In the genomic region with DNA sequence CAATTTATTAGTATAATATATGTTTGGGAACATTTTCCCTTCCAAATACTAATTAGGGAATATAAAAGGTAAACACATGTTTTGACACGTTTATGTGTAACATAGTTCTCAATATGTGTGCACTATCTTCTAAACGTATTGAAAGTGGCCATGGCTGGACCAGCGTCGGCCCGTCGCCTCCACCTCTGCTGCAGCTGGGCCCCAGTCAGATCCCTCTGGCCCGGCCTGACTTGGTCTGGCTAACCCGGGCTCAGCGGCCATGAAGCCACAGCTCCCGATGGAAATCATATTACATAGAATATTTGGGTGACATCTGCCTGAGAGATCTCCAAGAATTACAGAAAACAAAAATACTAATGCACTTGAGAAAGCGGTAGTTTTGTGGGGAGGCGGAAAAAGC, we compare ENCODE assay signal across 29 cellular contexts.
"Had no signal": no experiment of that assay in that cellular context is flagged by ENCODE, and none has a peak within 500 bp of the region (broad histone marks: within the 10 kb centered on the region; RNA-seq: fewer than 3 reads in every experiment).

No MANE protein-coding gene starts in this region.

- H3K36me3 ChIP-seq: ascending aorta, cardiac muscle cell had no signal

- H3K4me1 ChIP-seq: ascending aorta had no signal

- DNase-seq: activated B cell treated with CpG ODN at 0.5 μM for 24 hours; activated CD4-positive, alpha-beta memory T cell treated with anti-CD3 and anti-CD28 coated beads for 36 hours; activated CD4-positive, alpha-beta T cell treated with anti-CD3 and anti-CD28 coated beads for 4 hours; activated CD4-positive, alpha-beta T cell treated with anti-CD3 and anti-CD28 coated beads, Interleukin-2, amount 10 ng/mL, durations not matched to agents 24 days and 14 days; activated CD4-positive, alpha-beta T cell treated with anti-CD3 and anti-CD28 coated beads, Interleukin-2, amount 50 U/mL, for 1 hour; activated CD4-positive, alpha-beta T cell treated with anti-CD3 and anti-CD28 coated beads, Interleukin-2, amount 50 U/mL, for 4 hours; activated CD4-positive, CD25-positive, alpha-beta regulatory T cell treated with anti-CD3 and anti-CD28 coated beads, Interleukin-2, amount 50 U/mL, for 72 hours; activated CD8-positive, alpha-beta memory T cell treated with anti-CD3 and anti-CD28 coated beads, Interleukin-2, amount 50 U/mL, for 48 hours; activated CD8-positive, alpha-beta T cell treated with anti-CD3 and anti-CD28 coated beads for 36 hours; activated effector memory CD4-positive, alpha-beta T cell treated with Interleukin-2 at 50 U/mL for 16 hours; activated gamma-delta T cell; activated naive CD4-positive, alpha-beta T cell treated with anti-CD3 and anti-CD28 coated beads, Interleukin-2, amount 10 ng/mL, durations not matched to agents 7 days and 5 days; activated naive CD4-positive, alpha-beta T cell treated with Interleukin-2 at 50 U/mL for 16 hours; activated naive CD8-positive, alpha-beta T cell treated with anti-CD3 and anti-CD28 coated beads, Interleukin-2, amount 10 ng/mL, durations not matched to agents 7 days and 5 days; activated naive CD8-positive, alpha-beta T cell treated with anti-CD3 and anti-CD28 coated beads, Interleukin-2, amount 50 U/mL, for 24 hours; activated T-cell treated with anti-CD3 and anti-CD28 coated beads, Interleukin-2, amount 50 U/mL, for 24 hours; activated T-cell treated with anti-CD3 and anti-CD28 coated beads, Interleukin-2, amount 50 U/mL, for 48 hours; amygdala; anterior cingulate cortex; caudate nucleus; cerebellar nuclear complex; T-helper 1 cell; T-helper 2 cell; T-helper 9 cell had no signal

- H3K4me3 ChIP-seq: ascending aorta, cardiac muscle cell had no signal

- ATAC-seq: activated CD8-positive, alpha-beta T cell treated with anti-CD3 and anti-CD28 coated beads for 36 hours; activated naive CD8-positive, alpha-beta T cell treated with anti-CD3 and anti-CD28 coated beads, Interleukin-2, amount 50 U/mL, for 24 hours had no signal

- FAIRE-seq: bronchial epithelial cell, TTC549 had no signal

- H3K27ac ChIP-seq: ascending aorta, cardiac muscle cell, VCaP had no signal

- H3K9me3 ChIP-seq: ascending aorta had no signal

- H3K27me3 ChIP-seq: ascending aorta, cardiac muscle cell had no signal
